1 cellular context compared by ENCODE assay signal in the genomic region with DNA sequence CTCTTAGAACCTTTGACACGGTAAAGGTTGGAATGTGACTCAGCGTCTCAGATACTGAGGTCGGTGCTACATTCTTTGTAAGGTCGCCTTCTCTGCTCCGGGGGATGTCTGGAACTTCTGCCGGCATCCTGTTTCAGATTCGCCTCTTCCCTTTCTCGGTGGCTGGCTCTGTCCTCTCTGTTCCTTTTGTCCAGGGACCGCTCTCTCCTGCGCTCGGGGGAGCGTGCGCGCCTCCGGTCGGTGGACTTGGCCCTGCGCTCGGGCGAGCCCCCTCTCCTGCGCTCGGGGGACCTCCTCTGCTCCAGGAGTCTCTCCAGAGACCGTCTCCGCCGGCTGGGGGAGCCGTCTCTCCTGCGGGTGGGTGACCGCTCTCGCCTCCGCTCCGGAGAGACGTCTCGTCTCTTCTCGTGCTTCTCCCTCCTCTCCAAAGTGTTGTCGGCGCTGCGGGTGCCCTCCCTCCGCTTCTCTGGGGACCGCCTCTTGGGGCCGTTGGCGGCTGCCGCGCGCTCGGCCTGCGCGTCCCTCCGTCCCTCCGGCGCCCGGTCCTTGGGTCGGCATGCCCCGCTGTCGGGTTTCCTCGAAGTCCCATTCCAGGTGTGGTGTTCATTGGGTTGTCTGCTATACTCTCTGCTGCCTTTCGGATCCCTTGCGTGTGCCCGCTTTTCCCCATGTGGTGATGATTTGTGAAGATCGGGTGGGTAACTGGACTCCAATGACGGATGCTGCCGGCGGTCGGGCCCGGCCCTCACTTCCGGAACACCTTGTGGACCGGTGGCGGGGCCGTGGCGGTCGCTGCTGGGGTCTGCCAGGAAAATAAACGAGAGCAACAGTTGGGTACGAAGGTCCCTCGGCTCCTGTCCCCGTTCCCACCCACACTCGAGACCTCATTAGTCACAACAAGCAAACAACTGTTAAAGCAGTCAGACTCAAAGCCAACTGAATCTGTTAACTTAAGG.
A peak's percentile ranks its signal among the peaks of the same experiment; 100 is the strongest.
TF ChIP-seq lines count a peak whose summit lies in the region.

No MANE protein-coding gene starts in this region.

TF ChIP-seq in HepG2, 621 proteins besides CTCF, POLR2A, EP300 and RAD21:
- no peak for TF ChIP-seq HMG20A (CRISPR knock-in tag; IDR thresholded peaks at IDR 0.05; ENCODE audit: borderline replicate concordance)
- peak; percentile 77 for TF ChIP-seq AGO2 (optimal IDR thresholded peaks at IDR 0.05; ENCODE audit: low read depth, low read length)
